Comparison of ENCODE assay signal across 8 cellular contexts in the genomic region with DNA sequence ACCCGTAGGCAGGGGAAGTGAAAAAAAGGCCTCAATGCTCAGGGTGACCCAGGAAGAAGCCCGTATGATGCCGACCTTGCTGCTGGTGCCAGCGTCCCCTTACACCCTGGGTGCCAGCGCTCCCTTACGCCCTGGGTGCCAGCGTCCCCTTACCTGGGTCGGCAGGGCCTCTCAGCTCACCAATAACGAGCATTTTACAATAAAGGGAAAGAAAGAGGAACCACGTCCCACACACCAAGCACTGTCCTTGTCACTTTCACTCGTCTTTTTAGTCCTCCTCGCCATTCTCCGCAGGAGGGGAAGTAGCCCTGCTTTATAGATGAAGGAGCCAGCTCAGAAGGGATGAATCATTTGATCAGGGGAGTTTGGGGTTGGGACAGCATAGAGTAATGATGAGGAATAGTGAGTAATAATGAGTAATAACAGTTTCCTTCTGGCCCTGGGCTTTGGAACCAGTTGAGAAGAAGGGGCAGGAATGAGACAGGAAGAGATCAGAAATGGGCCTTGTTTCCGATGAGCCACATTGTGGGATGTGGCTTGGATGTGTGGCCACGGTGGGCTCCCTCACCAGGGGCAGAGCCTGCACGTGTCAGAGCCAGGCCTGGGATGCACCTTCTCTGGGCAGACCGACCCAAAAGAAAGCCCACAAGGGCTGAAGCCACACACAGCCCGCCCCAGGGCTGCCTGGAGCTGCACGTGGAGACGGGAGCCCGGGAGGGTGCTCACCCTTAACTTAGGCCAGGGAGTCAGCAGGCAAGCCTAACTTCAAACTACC.
A peak's percentile ranks its signal among the peaks of the same experiment; 100 is the strongest.
DNase-seq lines count a peak whose midpoint lies in the region; ATAC-seq, FAIRE-seq and TF ChIP-seq lines count a peak whose summit lies in the region.

No MANE protein-coding gene starts in this region.

- intact Hi-C loops in vagina (cut with DNase I), result no loop called here

- peak overlapping the region; percentile 67 for H3K4me2 ChIP-seq in keratinocyte (ENCODE audit: control insufficient read depth, extremely low read depth, insufficient read depth, low read depth, low read length)

- H3K27me3 ChIP-seq in keratinocyte (ENCODE audit: control insufficient read depth, extremely low read depth, insufficient read depth, low read length) (no peaks in the 10 kb centered on the region), vagina (no peaks in the 10 kb centered on the region)

- H3K36me3 ChIP-seq in keratinocyte (ENCODE audit: control insufficient read depth in 2 of 2, extremely low read depth in 1 of 2, insufficient read depth in 2 of 2, low read length in 2 of 2), result peaks cover 0 to 9% of the 10 kb centered on the region in 2 experiments
- no peaks in the 10 kb centered on the region for H3K36me3 ChIP-seq in vagina

- no peak for TF ChIP-seq POLR2A in vagina (IDR thresholded peaks at IDR 0.05)

- peak; percentile 93 for FAIRE-seq in keratinocyte (lab: Jason Lieb, UNC)

- no peaks in the 10 kb centered on the region for H4K20me1 ChIP-seq in keratinocyte (ENCODE audit: control insufficient read depth, extremely low read depth, insufficient read depth, low read length)

- peak; percentile 15 to 49 for DNase-seq in stimulated activated CD4-positive, alpha-beta T cell treated with anti-CD3 and anti-CD28 coated beads, Interleukin-12 subunit alpha, Interleukin-12 subunit beta, amount 100 ng/mL, for 24 hours (ENCODE audit: low read depth in 2 of 2)
- DNase-seq in stimulated activated CD4-positive, alpha-beta T cell treated with anti-CD3 and anti-CD28 coated beads, Interleukin-4, amount 100 ng/mL, for 1 hour, result no peak
- peak; percentile 50 to 70 for DNase-seq in activated CD4-positive, alpha-beta T cell treated with anti-CD3 and anti-CD28 coated beads, Interleukin-2, amount 50 U/mL, for 48 hours
- DNase-seq in keratinocyte (ENCODE audit: low read depth, low spot score), result peak; percentile 90
- DNase-seq in vagina (ENCODE audit: extremely low spot score in 2 of 2), result no peak
- DNase-seq in NCI-H2081 treated with DMSO at 0.1 percent for 48 hours (lab: John Stamatoyannopoulos, UW), result no peak
- no peak for DNase-seq in putamen (ENCODE audit: low spot score)

- no peaks in the 10 kb centered on the region for H3K79me2 ChIP-seq in keratinocyte (ENCODE audit: control insufficient read depth, insufficient read depth, low read length)

- no peaks in the 10 kb centered on the region for H3K9me3 ChIP-seq in keratinocyte (ENCODE audit: control insufficient read depth, low read depth, low read length)
- H3K9me3 ChIP-seq in vagina, result no peaks in the 10 kb centered on the region

- dilution Hi-C loops in keratinocyte (cut with MboI; ENCODE audit: extremely low pct_ligation_motif_present, low sequenced_read_pairs), result no loop called here

- H3K9me1 ChIP-seq in keratinocyte (ENCODE audit: control insufficient read depth, extremely low read depth, insufficient read depth, low read length), result no peaks in the 10 kb centered on the region

- no peak overlapping the region for H3K4me3 ChIP-seq in keratinocyte (ENCODE audit: control insufficient read depth in 2 of 3, extremely low read depth in 1 of 3, insufficient read depth in 2 of 3, low read depth in 1 of 3, low read length in 3 of 3)
- no peak overlapping the region for H3K4me3 ChIP-seq in vagina

- H3K27ac ChIP-seq in keratinocyte (ENCODE audit: control insufficient read depth, insufficient read depth, low read length) (peak overlapping the region; percentile 88), vagina (peak overlapping the region; percentile 70)

- TF ChIP-seq CTCF in keratinocyte (optimal IDR thresholded peaks at IDR 0.05 in 1 of 3, IDR thresholded peaks at IDR 0.05 in 1 of 3, conservative IDR thresholded peaks at IDR 0.05 in 1 of 3; ENCODE audit: extremely low read depth in 1 of 3, insufficient read depth in 2 of 3, low read length in 3 of 3) (no peak), vagina (IDR thresholded peaks at IDR 0.05) (no peak)

- H2AFZ ChIP-seq in keratinocyte (ENCODE audit: control insufficient read depth, low read length), result no peak overlapping the region

- H3K4me1 ChIP-seq in keratinocyte (ENCODE audit: control insufficient read depth, extremely low read depth, insufficient read depth, low read length) (peaks cover 36% of the 10 kb centered on the region), vagina (peaks cover 32% of the 10 kb centered on the region)

- peak overlapping the region; percentile 52 for H3K9ac ChIP-seq in keratinocyte (ENCODE audit: control insufficient read depth, extremely low read depth, insufficient read depth, low read length)

- no peak for ATAC-seq in GM21360 (IDR thresholded peaks at IDR 0.05; ENCODE audit: unreplicated experiment)

Comparison
In these comparisons a context has a peak if more than half of its experiments do, and no peak if none do; other contexts are left out.
1. DNase-seq: peak in stimulated activated CD4-positive, alpha-beta T cell treated with anti-CD3 and anti-CD28 coated beads, Interleukin-12 subunit alpha, Interleukin-12 subunit beta, amount 100 ng/mL, for 24 hours (2 of 2), activated CD4-positive, alpha-beta T cell treated with anti-CD3 and anti-CD28 coated beads, Interleukin-2, amount 50 U/mL, for 48 hours (2 of 2) and keratinocyte (single experiment); none in stimulated activated CD4-positive, alpha-beta T cell treated with anti-CD3 and anti-CD28 coated beads, Interleukin-4, amount 100 ng/mL, for 1 hour (single experiment), vagina (0 of 2), NCI-H2081 treated with DMSO at 0.1 percent for 48 hours (single experiment) and putamen (single experiment).